8 cellular contexts compared by ENCODE assay signal in the genomic region with DNA sequence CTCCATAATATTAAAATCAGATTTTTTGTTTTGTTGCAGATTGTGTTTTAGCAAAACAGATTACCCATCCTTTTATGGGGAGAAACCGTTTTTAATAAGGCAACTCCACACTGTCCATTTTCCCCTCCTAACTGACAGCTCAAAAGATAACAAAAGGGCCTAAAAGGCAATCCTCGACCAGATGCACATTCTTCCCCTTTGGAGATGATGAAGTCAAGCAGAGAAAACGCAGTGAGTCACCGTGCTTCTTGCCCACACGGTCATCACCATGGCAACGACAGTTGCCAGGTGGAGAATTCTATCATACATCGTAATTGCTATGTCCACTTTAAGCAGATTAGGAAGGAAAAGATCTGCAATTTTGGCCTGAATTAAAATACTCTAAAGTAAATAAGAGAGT.
DNase-seq lines count a peak whose midpoint lies in the region; ATAC-seq, FAIRE-seq and TF ChIP-seq lines count a peak whose summit lies in the region.

No MANE protein-coding gene starts in this region.

- H3K4me1 ChIP-seq in NT2/D1 (ENCODE audit: insufficient read depth, insufficient read length), result no peaks in the 10 kb centered on the region

- H3K9me3 ChIP-seq in NT2/D1 (ENCODE audit: insufficient read depth, low read length), result 0 out of 2 replicates have a peak, but pooled peaks cover 6% of the 10 kb centered on the region

- H3K4me3 ChIP-seq in NT2/D1 (ENCODE audit: insufficient read length, low read depth), result no peak overlapping the region
- H3K4me3 ChIP-seq in fibroblast of mammary gland (ENCODE audit: control insufficient read depth, low read depth, low read length), result no peak overlapping the region

- no peaks in the 10 kb centered on the region for H3K36me3 ChIP-seq in NT2/D1 (ENCODE audit: insufficient read depth, insufficient read length, low read length)

- no peaks in the 10 kb centered on the region for H3K27me3 ChIP-seq in NT2/D1 (ENCODE audit: insufficient read depth, insufficient read length)

- no peak for ATAC-seq in HG03442 (IDR thresholded peaks at IDR 0.05; ENCODE audit: unreplicated experiment)

- TF ChIP-seq CTCF in fibroblast of mammary gland (conservative IDR thresholded peaks at IDR 0.05; ENCODE audit: control insufficient read depth, insufficient read depth, low read depth, low read length), result no peak

- no peak for FAIRE-seq in HTR-8/SVneo (lab: Jason Lieb, UNC)

- DNase-seq in A172 (ENCODE audit: low spot score) (peak; percentile 95), HTR-8/SVneo (ENCODE audit: insufficient read length, low spot score) (peak; percentile 8), NT2/D1 (ENCODE audit: low read depth, low spot score) (peak; percentile 54), fibroblast of mammary gland (ENCODE audit: low read depth) (peak; percentile 65), cortex of kidney (lab: John Stamatoyannopoulos, UW) (no peak)
- DNase-seq in activated CD8-positive, alpha-beta memory T cell treated with anti-CD3 and anti-CD28 coated beads, Interleukin-2, amount 50 U/mL, for 4 hours, result no peak
- no peak for DNase-seq in stimulated activated CD8-positive, alpha-beta memory T cell treated with anti-CD3 and anti-CD28 coated beads, Interleukin-4, amount 100 ng/mL, for 48 hours

- H3K9ac ChIP-seq in NT2/D1 (ENCODE audit: insufficient read length, low read depth), result no peak overlapping the region

Comparison
In these comparisons a context has a peak if more than half of its experiments do, and no peak if none do; other contexts are left out.
1. DNase-seq: peak in A172 (single experiment), HTR-8/SVneo (single experiment), NT2/D1 (single experiment) and fibroblast of mammary gland (single experiment); none in activated CD8-positive, alpha-beta memory T cell treated with anti-CD3 and anti-CD28 coated beads, Interleukin-2, amount 50 U/mL, for 4 hours (single experiment), stimulated activated CD8-positive, alpha-beta memory T cell treated with anti-CD3 and anti-CD28 coated beads, Interleukin-4, amount 100 ng/mL, for 48 hours (single experiment) and cortex of kidney (single experiment).